In the genomic region with DNA sequence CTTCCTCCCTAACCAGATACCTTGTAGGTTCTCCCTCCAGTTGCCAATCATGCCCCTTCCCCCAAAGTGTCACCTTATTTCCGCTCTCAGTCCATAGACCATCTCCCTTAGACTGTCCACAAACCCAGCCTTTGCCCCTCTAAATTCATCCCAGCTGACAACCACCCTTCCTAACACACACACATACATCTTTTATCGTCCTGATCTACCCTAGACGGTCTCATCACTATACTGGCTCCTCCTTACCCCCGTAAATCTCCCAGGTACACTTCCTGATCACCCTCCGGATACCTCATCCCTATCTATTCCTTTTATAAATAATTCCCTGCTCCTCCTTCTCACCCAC, we compare ENCODE assay signal across 1 cellular context.
TF ChIP-seq lines count a peak whose summit lies in the region.

No MANE protein-coding gene starts in this region.

TF ChIP-seq in WTC11, 78 proteins besides CTCF, POLR2A, EP300 and RAD21 (continued from another document):
- no peak for TF ChIP-seq FOXP1 (CRISPR knock-in tag; IDR thresholded peaks at IDR 0.05; ENCODE audit: borderline replicate concordance)
